8 cellular contexts compared by ENCODE assay signal in genomic region chr14:74493343-74494261, GRCh38. TPM values are rescaled to one million over a fixed set of nuclear protein-coding genes. Genes with fewer than 3 reads are reported as not detected.
DNase-seq lines count a peak whose midpoint lies in the region; ATAC-seq and TF ChIP-seq lines count a peak whose summit lies in the region.

TSS of gene ISCA2 (plus strand) at chr14:74493765. CDS start at chr14:74493775, 10 bp downstream.

- ATAC-seq in effector memory CD8-positive, alpha-beta T cell (replicated peaks) = peak; percentile 90
- ATAC-seq in memory B cell (ENCODE audit: low read depth) = peak; percentile 85

- CTCF ChIA-PET in activated CD8-positive, alpha-beta memory T cell treated with anti-CD3 and anti-CD28 coated beads for 36 hours (lab: Charles Lee) = interaction anchor here (0.6 to 1.2 kb wide), 3 partner anchors 9 to 363 kb away, joined by 4 to 6 read pairs (median 5); no protein-coding TSS in a partner anchor

- DNase-seq in CMK (ENCODE audit: low read depth) = peak; percentile 94
- peak; percentile 99 for DNase-seq in GM20000 (ENCODE audit: low spot score)
- DNase-seq in HT-29 (ENCODE audit: low spot score) = peak; percentile 94
- DNase-seq in NOMO-1 (lab: John Stamatoyannopoulos, UW; ENCODE audit: unreplicated experiment in 2 of 2) = peak; percentile 97
- peak; percentile 98 to 99 (median 99) for DNase-seq in effector memory CD8-positive, alpha-beta T cell
- DNase-seq in memory B cell (ENCODE audit: low spot score in 2 of 2) = peak; percentile 94 to 99
- peak; percentile 100 for DNase-seq in stimulated activated CD8-positive, alpha-beta memory T cell treated with anti-CD3 and anti-CD28 coated beads, Interleukin-12 subunit alpha, Interleukin-12 subunit beta, amount 100 ng/mL, for 24 hours (ENCODE audit: extremely low read depth)

- H3K36me3 Mint-ChIP-seq in effector memory CD8-positive, alpha-beta T cell (ENCODE audit: insufficient read depth) = peaks cover 12% of the 10 kb centered on the region
- H3K36me3 Mint-ChIP-seq in memory B cell = no peaks in the 10 kb centered on the region

- H3K4me1 Mint-ChIP-seq in effector memory CD8-positive, alpha-beta T cell (ENCODE audit: low read depth in 2 of 2) = peaks cover 16 to 19% of the 10 kb centered on the region in 2 donors
- H3K4me1 Mint-ChIP-seq in memory B cell = peaks cover 19% of the 10 kb centered on the region

- no peak for TF ChIP-seq CTCF in GM20000 (IDR thresholded peaks at IDR 0.05; ENCODE audit: extremely low read depth, missing control alignments)

- H3K27me3 Mint-ChIP-seq in effector memory CD8-positive, alpha-beta T cell = no peaks in the 10 kb centered on the region
- no peaks in the 10 kb centered on the region for H3K27me3 Mint-ChIP-seq in memory B cell

- no peak within 1 kb of the TSS for H3K4me3 Mint-ChIP-seq in effector memory CD8-positive, alpha-beta T cell
- H3K4me3 Mint-ChIP-seq in memory B cell = no peak within 1 kb of the TSS

- no peaks in the 10 kb centered on the region for H3K9me3 Mint-ChIP-seq in effector memory CD8-positive, alpha-beta T cell
- no peaks in the 10 kb centered on the region for H3K9me3 Mint-ChIP-seq in memory B cell

- POLR2A ChIA-PET in activated CD8-positive, alpha-beta memory T cell treated with anti-CD3 and anti-CD28 coated beads for 36 hours (lab: Charles Lee) = no interaction called here

- H3K27ac Mint-ChIP-seq in effector memory CD8-positive, alpha-beta T cell = no peak within 1 kb of the TSS
- no peak within 1 kb of the TSS for H3K27ac Mint-ChIP-seq in memory B cell

RNA-seq across cellular contexts. Expression of gene ISCA2, which starts in this region (rescaled TPM):
- total RNA-seq in HT-29 (2014; rRNA removed; shearing (Covaris generic)) = 12.7 and 16.3 TPM in 2 replicates
- 10 to 100 TPM; 27.6 to 28.2 TPM for total RNA-seq in activated CD8-positive, alpha-beta memory T cell treated with anti-CD3 and anti-CD28 coated beads for 36 hours

Comparison
In these comparisons a context has a peak if more than half of its experiments do, and no peak if none do; other contexts are left out.
1. Peak in every context shown above with its lines: DNase-seq and ATAC-seq.